In the genomic region with DNA sequence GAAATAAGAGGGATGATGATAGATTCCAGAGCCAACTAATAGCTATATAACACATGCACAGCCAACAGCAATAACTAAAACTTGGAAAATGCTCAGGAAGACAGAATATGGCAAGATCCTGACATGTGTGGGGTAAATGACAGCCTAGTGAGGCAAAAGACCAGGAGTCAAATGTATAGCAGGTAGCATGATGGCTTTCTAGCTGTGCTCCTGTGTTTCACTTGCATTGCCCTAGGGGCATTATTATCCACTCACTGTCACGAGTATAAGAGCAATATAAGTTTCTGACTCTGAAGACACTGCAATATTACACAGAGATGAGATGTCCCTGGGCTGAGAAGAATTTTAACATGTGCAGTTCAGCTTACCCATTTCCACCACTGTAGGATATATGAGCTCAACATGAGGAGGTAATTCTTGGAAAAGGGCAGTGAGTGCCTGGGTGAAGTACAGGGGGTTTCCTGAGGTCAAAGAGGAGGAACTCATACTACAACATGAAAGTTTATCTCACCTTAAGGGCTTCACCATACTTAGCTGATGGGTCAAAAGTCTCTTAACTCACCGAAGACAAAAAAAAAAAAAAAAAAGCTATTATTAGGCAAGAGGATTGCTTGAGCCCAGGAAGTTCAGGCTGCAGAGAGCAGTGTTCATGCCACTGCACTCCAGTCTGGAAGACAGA, we compare ENCODE assay signal across 2 cellular contexts.
TF ChIP-seq lines count a peak whose summit lies in the region.

No MANE protein-coding gene starts in this region.

TF ChIP-seq in GM12878, 131 proteins besides CTCF, POLR2A, EP300 and RAD21:
- 0 out of 2 replicates have a peak, but pooled peaks have one; percentile 24 for TF ChIP-seq NR2F1 (conservative IDR thresholded peaks at IDR 0.05)
- TF ChIP-seq NFXL1 (IDR thresholded peaks at IDR 0.05; ENCODE audit: borderline replicate concordance), result no peak
TF ChIP-seq in GM12878: peak in this region for 1.

TF ChIP-seq in neural cell, 6 proteins besides CTCF, POLR2A, EP300 and RAD21:
- TF ChIP-seq, protein P1, sequence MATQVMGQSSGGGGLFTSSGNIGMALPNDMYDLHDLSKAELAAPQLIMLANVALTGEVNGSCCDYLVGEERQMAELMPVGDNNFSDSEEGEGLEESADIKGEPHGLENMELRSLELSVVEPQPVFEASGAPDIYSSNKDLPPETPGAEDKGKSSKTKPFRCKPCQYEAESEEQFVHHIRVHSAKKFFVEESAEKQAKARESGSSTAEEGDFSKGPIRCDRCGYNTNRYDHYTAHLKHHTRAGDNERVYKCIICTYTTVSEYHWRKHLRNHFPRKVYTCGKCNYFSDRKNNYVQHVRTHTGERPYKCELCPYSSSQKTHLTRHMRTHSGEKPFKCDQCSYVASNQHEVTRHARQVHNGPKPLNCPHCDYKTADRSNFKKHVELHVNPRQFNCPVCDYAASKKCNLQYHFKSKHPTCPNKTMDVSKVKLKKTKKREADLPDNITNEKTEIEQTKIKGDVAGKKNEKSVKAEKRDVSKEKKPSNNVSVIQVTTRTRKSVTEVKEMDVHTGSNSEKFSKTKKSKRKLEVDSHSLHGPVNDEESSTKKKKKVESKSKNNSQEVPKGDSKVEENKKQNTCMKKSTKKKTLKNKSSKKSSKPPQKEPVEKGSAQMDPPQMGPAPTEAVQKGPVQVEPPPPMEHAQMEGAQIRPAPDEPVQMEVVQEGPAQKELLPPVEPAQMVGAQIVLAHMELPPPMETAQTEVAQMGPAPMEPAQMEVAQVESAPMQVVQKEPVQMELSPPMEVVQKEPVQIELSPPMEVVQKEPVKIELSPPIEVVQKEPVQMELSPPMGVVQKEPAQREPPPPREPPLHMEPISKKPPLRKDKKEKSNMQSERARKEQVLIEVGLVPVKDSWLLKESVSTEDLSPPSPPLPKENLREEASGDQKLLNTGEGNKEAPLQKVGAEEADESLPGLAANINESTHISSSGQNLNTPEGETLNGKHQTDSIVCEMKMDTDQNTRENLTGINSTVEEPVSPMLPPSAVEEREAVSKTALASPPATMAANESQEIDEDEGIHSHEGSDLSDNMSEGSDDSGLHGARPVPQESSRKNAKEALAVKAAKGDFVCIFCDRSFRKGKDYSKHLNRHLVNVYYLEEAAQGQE (IDR thresholded peaks at IDR 0.05; ENCODE audit: borderline replicate concordance), result peak; percentile 91
- TF ChIP-seq POLR2AphosphoS5 (IDR thresholded peaks at IDR 0.05) (peak; percentile 87), MXI1 (conservative IDR thresholded peaks at IDR 0.05; ENCODE audit: poor library complexity, severe bottlenecking) (peak; percentile 25), TAF1 (IDR thresholded peaks at IDR 0.05; ENCODE audit: low read depth) (no peak), EZH2 (IDR thresholded peaks at IDR 0.05; ENCODE audit: borderline replicate concordance, insufficient read depth, low read length, poor library complexity, severe bottlenecking) (no peak), SMC3 (conservative IDR thresholded peaks at IDR 0.05; ENCODE audit: poor library complexity) (peak; percentile 27)
